In the genomic region with DNA sequence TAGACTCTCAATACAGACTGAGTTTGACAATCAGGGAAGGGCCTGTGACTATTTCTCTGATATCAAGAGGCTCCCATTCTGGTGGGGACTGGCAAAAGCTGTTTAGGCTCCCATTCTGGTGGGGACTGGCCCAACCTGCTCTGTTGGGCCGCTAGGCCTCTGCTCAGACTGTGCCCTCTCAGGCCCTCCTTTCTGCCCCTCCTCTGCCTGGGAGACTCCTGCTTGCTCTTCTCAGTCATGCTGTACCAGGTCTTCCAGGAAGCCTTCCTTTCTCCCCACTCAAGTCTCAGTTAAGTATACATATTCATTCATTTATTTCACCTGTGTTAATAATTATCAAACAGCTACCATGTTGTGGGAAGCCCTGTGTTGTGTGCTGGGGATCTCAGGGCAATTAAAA, we compare ENCODE assay signal across 21 cellular contexts.
"Had no signal": no experiment of that assay in that cellular context is flagged by ENCODE, and none has a peak within 500 bp of the region (broad histone marks: within the 10 kb centered on the region; RNA-seq: fewer than 3 reads in every experiment).

No MANE protein-coding gene starts in this region.

- H3K36me3 ChIP-seq: right lobe of liver, suprapubic skin had no signal

- H3K9me3 ChIP-seq: psoas muscle, right lobe of liver, suprapubic skin had no signal

- ATAC-seq: left lobe of liver; naive thymus-derived CD4-positive, alpha-beta T cell; psoas muscle; right lobe of liver had no signal

- H3K4me3 ChIP-seq: dorsolateral prefrontal cortex, psoas muscle, right lobe of liver, suprapubic skin had no signal

- H3K27me3 ChIP-seq: dorsolateral prefrontal cortex, right lobe of liver, suprapubic skin had no signal

- H3K4me1 ChIP-seq: psoas muscle, right lobe of liver, suprapubic skin had no signal

- DNase-seq: cerebellar nuclear complex; dorsolateral prefrontal cortex; effector CD4-positive, alpha-beta T cell; hypothalamus; immature natural killer cell; islet precursor cell; mammary epithelial cell; mesendoderm; midbrain; naive thymus-derived CD4-positive, alpha-beta T cell; nucleus accumbens; psoas muscle; right lobe of liver; small intestine; stimulated activated CD4-positive, alpha-beta T cell treated with anti-CD3 and anti-CD28 coated beads, Interleukin-15, amount 100 ng/mL, for 24 hours; stimulated activated CD4-positive, alpha-beta T cell treated with anti-CD3 and anti-CD28 coated beads, Interleukin-2, amount 100 ng/mL, for 48 hours; stimulated activated naive CD4-positive, alpha-beta T cell; stimulated activated naive CD8-positive, alpha-beta T cell treated with anti-CD3 and anti-CD28 coated beads, Interleukin-15, amount 100 ng/mL, for 72 hours; trophoblast cell had no signal

- H3K27ac ChIP-seq: dorsolateral prefrontal cortex, psoas muscle, right lobe of liver, suprapubic skin had no signal
